In genomic region chr7:48909887-48910286, GRCh38 we compare ENCODE assay signal across 19 cellular contexts. TPM values are rescaled to one million over a fixed set of nuclear protein-coding genes. Genes with fewer than 3 reads are reported as not detected.
"Had no signal": no experiment of that assay in that cellular context is flagged by ENCODE, and none has a peak within 500 bp of the region (broad histone marks: within the 10 kb centered on the region; RNA-seq: fewer than 3 reads in every experiment).

No MANE protein-coding gene starts in this region.

RNA-seq across cellular contexts. Expression of gene CDC14C, which starts 14.5 kb away (rescaled TPM):
- total RNA-seq: activated naive CD4-positive, alpha-beta T cell treated with anti-CD3 and anti-CD28 coated beads for 36 hours; activated naive CD4-positive, alpha-beta T cell treated with anti-CD3 and anti-CD28 coated beads, Interleukin-2, amount 50 U/mL, for 72 hours; activated naive CD8-positive, alpha-beta T cell treated with anti-CD3 and anti-CD28 coated beads for 36 hours; activated naive CD8-positive, alpha-beta T cell treated with anti-CD3 and anti-CD28 coated beads, Interleukin-2, amount 10 ng/mL, durations not matched to agents 7 days and 5 days; activated T-cell treated with anti-CD3 and anti-CD28 coated beads, Interleukin-2, amount 50 U/mL, for 4 hours; activated T-cell treated with anti-CD3 and anti-CD28 coated beads, Interleukin-2, amount 50 U/mL, for 72 hours; activated T-helper 1 cell treated with anti-CD3 and anti-CD28 coated beads, Interleukin-12 subunit alpha, Interleukin-12 subunit beta, Interleukin-2, Interleukin-4 antibody, amounts not matched to agents 30 ng/mL and 10 ng/mL and 1 ng/mL, durations not matched to agents 14 hours and 24 hours and 36 hours; activated T-helper 17 cell treated with anti-CD3 and anti-CD28 coated beads, Interleukin-2, amount 50 U/mL, for 72 hours; activated T-helper 2 cell treated with anti-CD3 and anti-CD28 coated beads, Interferon-gamma antibody, Interleukin-2, Interleukin-4, amounts not matched to agents 10 μg/mL and 5 μg/mL and 100 μg/mL, durations not matched to agents 14 hours and 24 hours and 36 hours; adrenal gland; aorta; ascending aorta; body of pancreas; breast epithelium; bronchial epithelial cell; cardiac septum; cerebellum; chondrocyte had no signal
- polyA plus RNA-seq: adipose tissue, adrenal gland, aorta had no signal
